ENCODE assay signal across 11 cellular contexts in the genomic region with DNA sequence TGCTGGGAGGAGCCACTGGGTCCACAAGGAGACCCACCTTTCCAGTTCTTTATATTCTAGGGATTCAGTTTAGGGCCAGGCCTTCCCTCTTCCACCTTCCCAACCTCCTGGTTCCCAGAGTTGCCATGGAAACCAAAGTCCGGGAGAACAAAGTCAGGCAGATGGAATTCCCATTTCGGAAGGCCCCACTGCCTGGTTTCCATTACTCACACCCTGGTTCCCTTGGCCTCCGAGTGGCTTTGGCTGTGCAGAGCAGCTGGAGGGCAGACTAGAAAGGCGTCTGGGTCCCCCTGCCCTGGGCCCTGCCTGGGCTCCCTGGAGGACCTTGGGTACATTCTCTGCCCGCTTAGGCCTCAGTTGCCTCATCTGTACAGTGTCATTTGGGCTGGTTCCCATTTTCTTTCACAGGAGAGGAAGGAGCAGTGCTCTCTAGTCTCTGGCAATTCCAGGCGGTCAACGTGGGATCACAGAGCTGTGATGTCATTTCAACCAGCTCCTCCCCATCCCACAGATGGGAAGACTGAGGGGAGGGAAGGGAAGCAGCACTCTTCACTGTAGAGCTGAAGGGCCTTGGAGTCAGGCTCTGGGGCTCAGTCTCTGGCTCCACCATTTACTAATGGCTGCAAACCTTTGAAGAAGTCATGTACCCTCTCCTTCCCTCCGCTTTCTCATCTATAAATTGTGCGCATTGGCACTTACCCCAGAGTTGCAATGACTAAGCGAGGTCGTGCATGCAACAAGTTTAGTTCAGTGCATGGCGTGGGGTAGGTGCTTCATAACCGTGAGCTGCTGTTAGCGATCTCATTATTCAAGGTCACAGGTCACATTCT.
DNase-seq lines count a peak whose midpoint lies in the region; ATAC-seq, FAIRE-seq and TF ChIP-seq lines count a peak whose summit lies in the region.
"Had no signal": no experiment of that assay in that cellular context is flagged by ENCODE, and none has a peak within 500 bp of the region (broad histone marks: within the 10 kb centered on the region; RNA-seq: fewer than 3 reads in every experiment).

No MANE protein-coding gene starts in this region.

- WGBS in mesenchymal stem cell = 50% methylated on average over 14 of the region's 14 CpGs
- WGBS in esophagus muscularis mucosa = 79% methylated on average over 13 of the region's 14 CpGs

- dilution Hi-C loops in endothelial cell of umbilical vein (cut with MboI; ENCODE audit: extremely low pct_ligation_motif_present, low sequenced_read_pairs) = loop anchor here (10.0 kb wide), 1 partner anchor 55 kb away; no protein-coding TSS in a partner anchor

- H2BK5ac ChIP-seq in mesenchymal stem cell (ENCODE audit: low read depth, low read length, poor library complexity, severe bottlenecking) = no peak overlapping the region

- peak overlapping the region in 1 of 2 experiments; percentile 40 for H3K18ac ChIP-seq in mesenchymal stem cell (ENCODE audit: low read depth in 1 of 2, low read length in 2 of 2)

- no peak for TF ChIP-seq EP300 in esophagus muscularis mucosa (IDR thresholded peaks at IDR 0.05)

- no peak overlapping the region for H3K14ac ChIP-seq in mesenchymal stem cell (ENCODE audit: low read length in 2 of 2)

- no peak overlapping the region for H3K23ac ChIP-seq in mesenchymal stem cell (ENCODE audit: low read length in 2 of 2)

- peak overlapping the region in 1 of 2 experiments; percentile 75 for H2BK12ac ChIP-seq in mesenchymal stem cell (ENCODE audit: low read length in 2 of 2)

- H3K27ac ChIP-seq in endothelial cell of umbilical vein (ENCODE audit: insufficient read depth, low read depth, low read length) = peak overlapping the region; percentile 90
- H3K27ac ChIP-seq in mesenchymal stem cell (ENCODE audit: low read length, poor library complexity, severe bottlenecking) = peak overlapping the region; percentile 46
- peak overlapping the region in 2 of 4 donors; percentile 17 to 23 for H3K27ac ChIP-seq in esophagus muscularis mucosa (replicated peaks in 1 of 4)

- no peak overlapping the region for H2BK120ac ChIP-seq in mesenchymal stem cell (ENCODE audit: low read depth, low read length)

- H3K9me3 ChIP-seq in endothelial cell of umbilical vein (replicated peaks; ENCODE audit: control insufficient read depth, insufficient read depth, low read length) = no peaks in the 10 kb centered on the region
- no peaks in the 10 kb centered on the region for H3K9me3 ChIP-seq in mesenchymal stem cell (ENCODE audit: control insufficient read depth, low read length)
- no peaks in the 10 kb centered on the region for H3K9me3 ChIP-seq in esophagus muscularis mucosa

- TF ChIP-seq POLR2A in endothelial cell of umbilical vein (IDR thresholded peaks at IDR 0.05; ENCODE audit: low read depth, low read length) (peak; percentile 47), esophagus muscularis mucosa (IDR thresholded peaks at IDR 0.05; ENCODE audit: low read depth) (no peak)

- H3K4me3 ChIP-seq in endothelial cell of umbilical vein (replicated peaks in 1 of 3; ENCODE audit: insufficient read depth in 1 of 3, low read depth in 1 of 3, low read length in 3 of 3) (no peak overlapping the region), mesenchymal stem cell (ENCODE audit: insufficient read depth in 1 of 2, low read depth in 1 of 2, low read length in 2 of 2) (no peak overlapping the region), esophagus muscularis mucosa (no peak overlapping the region)

- no peak for TF ChIP-seq CTCF in AG09319 (IDR thresholded peaks at IDR 0.05; ENCODE audit: low read depth, low read length)
- no peak for TF ChIP-seq CTCF in endothelial cell of umbilical vein (IDR thresholded peaks at IDR 0.05; ENCODE audit: extremely low read depth in 1 of 2, insufficient read depth in 1 of 2, low read depth in 1 of 2, low read length in 2 of 2)
- no peak for TF ChIP-seq CTCF in esophagus muscularis mucosa (IDR thresholded peaks at IDR 0.05)

- peak; percentile 70 for DNase-seq in AG09319 (ENCODE audit: extremely low read depth, low read depth)
- DNase-seq in NCI-H1694 treated with DMSO at 0.1 percent for 48 hours (lab: John Stamatoyannopoulos, UW) = peak; percentile 32
- DNase-seq in endothelial cell of umbilical vein (ENCODE audit: low read depth, low spot score) = peak; percentile 81
- peak; percentile 95 for DNase-seq in mesenchymal stem cell
- no peak for DNase-seq in COLO668 (lab: John Stamatoyannopoulos, UW; ENCODE audit: unreplicated experiment)
- DNase-seq in esophagus muscularis mucosa (ENCODE audit: extremely low spot score) = no peak
- no peak for DNase-seq in cortex of kidney (lab: John Stamatoyannopoulos, UW)
- DNase-seq: activated CD4-positive, alpha-beta memory T cell treated with anti-CD3 and anti-CD28 coated beads, Interleukin-2, amount 10 ng/mL, durations not matched to agents 7 days and 5 days; KG1; stimulated activated CD4-positive, alpha-beta T cell treated with anti-CD3 and anti-CD28 coated beads, Interleukin-2, amount 100 ng/mL, for 24 hours had no signal

- intact Hi-C loops in endothelial cell of umbilical vein (cut with micrococcal nuclease) = loop anchor here (1.0 kb wide), 3 partner anchors 9 to 34 kb away; no protein-coding TSS in a partner anchor
- intact Hi-C loops in esophagus muscularis mucosa (cut with DNase I) = no loop called here

- no peaks in the 10 kb centered on the region for H3K79me1 ChIP-seq in mesenchymal stem cell (replicated peaks; ENCODE audit: low read length, poor library complexity, severe bottlenecking)

- H3K9me1 ChIP-seq in endothelial cell of umbilical vein (replicated peaks; ENCODE audit: control insufficient read depth, extremely low read depth, insufficient read depth, low read length) = no peaks in the 10 kb centered on the region

- H3K4me1 ChIP-seq in endothelial cell of umbilical vein (ENCODE audit: control insufficient read depth, extremely low read depth, insufficient read depth, low read length) (peaks cover 65% of the 10 kb centered on the region), mesenchymal stem cell (ENCODE audit: control insufficient read depth, insufficient read depth, low read depth, low read length) (peaks cover 65% of the 10 kb centered on the region), esophagus muscularis mucosa (peaks cover 73 to 83% (median 80%) of the 10 kb centered on the region in 4 donors)

- H2BK15ac ChIP-seq in mesenchymal stem cell (ENCODE audit: low read depth, poor library complexity, severe bottlenecking) = no peak overlapping the region

- H3K4me2 ChIP-seq in endothelial cell of umbilical vein (ENCODE audit: insufficient read depth, low read length) = no peak overlapping the region
- no peak overlapping the region for H3K4me2 ChIP-seq in mesenchymal stem cell (ENCODE audit: low read length, poor library complexity, severe bottlenecking)

- peak; percentile 87 for FAIRE-seq in endothelial cell of umbilical vein (lab: Jason Lieb, UNC)

- peaks cover 35% of the 10 kb centered on the region for H3K79me2 ChIP-seq in endothelial cell of umbilical vein (ENCODE audit: control insufficient read depth, insufficient read depth, low read length)

- peak overlapping the region; percentile 50 for H3K9ac ChIP-seq in endothelial cell of umbilical vein (replicated peaks; ENCODE audit: extremely low read depth, insufficient read depth, low read length)
- H3K9ac ChIP-seq in mesenchymal stem cell (ENCODE audit: low read length) = peak overlapping the region; percentile 72

- peak overlapping the region in 1 of 2 experiments; percentile 16 for H3K4ac ChIP-seq in mesenchymal stem cell (ENCODE audit: low read depth in 1 of 2, low read length in 2 of 2)

- CTCF ChIA-PET in endothelial cell of umbilical vein (lab: Charles Lee) = interaction anchor here (0.7 to 18.1 kb wide), 7 partner anchors 8 to 154 kb away, joined by 3 to 1173 read pairs (median 5); no protein-coding TSS in a partner anchor

- no TSS peak for BruUV-seq in endothelial cell of umbilical vein (replicated peaks; lab: Mats Ljungman, UMichigan)

- H3K27me3 ChIP-seq in endothelial cell of umbilical vein (ENCODE audit: control insufficient read depth in 2 of 2, insufficient read depth in 2 of 2, low read length in 2 of 2) = no peaks in the 10 kb centered on the region
- no peaks in the 10 kb centered on the region for H3K27me3 ChIP-seq in mesenchymal stem cell (ENCODE audit: control insufficient read depth in 1 of 2, insufficient read depth in 1 of 2, low read length in 2 of 2)
- no peaks in the 10 kb centered on the region for H3K27me3 ChIP-seq in esophagus muscularis mucosa

- H2AFZ ChIP-seq in endothelial cell of umbilical vein (ENCODE audit: low read depth, low read length) = no peak overlapping the region
- no peak overlapping the region for H2AFZ ChIP-seq in mesenchymal stem cell (ENCODE audit: low read depth, low read length)

- no peak for ATAC-seq in activated CD4-positive, CD25-positive, alpha-beta regulatory T cell treated with anti-CD3 and anti-CD28 coated beads, Interleukin-2, amount 50 U/mL, for 24 hours

- peaks cover 24 to 28% of the 10 kb centered on the region in 2 experiments for H3K36me3 ChIP-seq in endothelial cell of umbilical vein (ENCODE audit: control insufficient read depth in 2 of 2, extremely low read depth in 1 of 2, insufficient read depth in 2 of 2, low read length in 2 of 2)
- peaks cover 33 to 39% of the 10 kb centered on the region in 2 experiments for H3K36me3 ChIP-seq in mesenchymal stem cell (ENCODE audit: control insufficient read depth in 1 of 2, insufficient read depth in 2 of 2, low read depth in 1 of 2, low read length in 2 of 2)
- peaks cover 16 to 35% (median 34%) of the 10 kb centered on the region in 4 donors for H3K36me3 ChIP-seq in esophagus muscularis mucosa

- H4K20me1 ChIP-seq in endothelial cell of umbilical vein (replicated peaks; ENCODE audit: control insufficient read depth, extremely low read depth, insufficient read depth, low read length) = no peaks in the 10 kb centered on the region

- POLR2A ChIA-PET in endothelial cell of umbilical vein (lab: Charles Lee) = interaction anchor here (0.6 to 7.5 kb wide), 9 partner anchors 8 to 116 kb away, joined by 3 to 75 read pairs (median 4); no protein-coding TSS in a partner anchor

- peak overlapping the region; percentile 7 for H2AK5ac ChIP-seq in mesenchymal stem cell (ENCODE audit: low read length, severe bottlenecking)

- H4K91ac ChIP-seq in mesenchymal stem cell (ENCODE audit: low read length) = no peak overlapping the region

- peak overlapping the region; percentile 52 for H4K8ac ChIP-seq in mesenchymal stem cell (ENCODE audit: low read length)

TF ChIP-seq in endothelial cell of umbilical vein, 7 proteins besides CTCF, POLR2A, EP300 and RAD21 (continues in another document):
- no peak for TF ChIP-seq EZH2 (IDR thresholded peaks at IDR 0.05; ENCODE audit: borderline replicate concordance, low read depth, low read length, severe bottlenecking)
- TF ChIP-seq MYC (IDR thresholded peaks at IDR 0.05; ENCODE audit: low read depth, low read length) = no peak
- peak; percentile 41 for TF ChIP-seq JUN (IDR thresholded peaks at IDR 0.05; ENCODE audit: borderline replicate concordance, insufficient read depth, insufficient read length, low read depth)
- no peak for TF ChIP-seq MAX (IDR thresholded peaks at IDR 0.05; ENCODE audit: insufficient read depth, insufficient read length)
- TF ChIP-seq POLR2AphosphoS5 (IDR thresholded peaks at IDR 0.05; ENCODE audit: insufficient read depth, low read depth, low read length) = peak; percentile 51

Comparison
In these comparisons a context has a peak if more than half of its experiments do, and no peak if none do; other contexts are left out.
1. DNase-seq: peak in AG09319 (single experiment), NCI-H1694 treated with DMSO at 0.1 percent for 48 hours (single experiment), endothelial cell of umbilical vein (single experiment) and mesenchymal stem cell (single experiment); none in COLO668 (single experiment), esophagus muscularis mucosa (single experiment) and cortex of kidney (single experiment).